8 cellular contexts compared by ENCODE assay signal in genomic region chr6:152380351-152380767, GRCh38.
DNase-seq lines count a peak whose midpoint lies in the region; TF ChIP-seq lines count a peak whose summit lies in the region.

No MANE protein-coding gene starts in this region.

- no peak overlapping the region for H2BK20ac ChIP-seq in H9 (ENCODE audit: low read depth, low read length, poor library complexity, severe bottlenecking)

- H3K56ac ChIP-seq in H9 (ENCODE audit: insufficient read length, low read depth, low read length): no peak overlapping the region

- no peaks in the 10 kb centered on the region for H3K9me3 ChIP-seq in H9 (ENCODE audit: control insufficient read depth, low read depth, low read length)

- peaks cover 27% of the 10 kb centered on the region for H3K4me1 Mint-ChIP-seq in osteocyte (ENCODE audit: unreplicated experiment)
- peaks cover 5 to 10% of the 10 kb centered on the region in 2 experiments for H3K4me1 Mint-ChIP-seq in H9

- H3K4me3 ChIP-seq in BJ (ENCODE audit: low read depth, low read length) (peak overlapping the region; percentile 52), foreskin fibroblast (ENCODE audit: low read depth in 1 of 2, low read length in 2 of 2) (peak overlapping the region; percentile 67 to 71)

- no peaks in the 10 kb centered on the region for H4K20me1 ChIP-seq in H9 (ENCODE audit: control insufficient read depth, insufficient read depth, insufficient read length)

- CTCF ChIA-PET in BJ (lab: Yijun Ruan, JAX): interaction anchor here (1.3 to 1.6 kb wide), 2 partner anchors 42 to 80 kb away, joined by 3 read pairs; no protein-coding TSS in a partner anchor

- H2AFZ ChIP-seq in H9 (ENCODE audit: low read length): no peak overlapping the region

- no peak for TF ChIP-seq CTCF in BJ (IDR thresholded peaks at IDR 0.05; ENCODE audit: insufficient read depth, low read depth, low read length)
- no peak for TF ChIP-seq CTCF in foreskin fibroblast (IDR thresholded peaks at IDR 0.05; ENCODE audit: low read depth, low read length)
- TF ChIP-seq CTCF in osteocyte (IDR thresholded peaks at IDR 0.05): no peak
- no peak for TF ChIP-seq CTCF in H9 (conservative IDR thresholded peaks at IDR 0.05)

- no peak overlapping the region for H3K4me2 ChIP-seq in H9 (ENCODE audit: insufficient read depth, insufficient read length, low read length)

- H3K79me2 ChIP-seq in H9 (ENCODE audit: insufficient read depth, low read length): no peaks in the 10 kb centered on the region

- no peak overlapping the region for H4K5ac ChIP-seq in H9 (ENCODE audit: insufficient read length, low read depth, low read length)

- no peak overlapping the region for H2BK5ac ChIP-seq in H9 (ENCODE audit: insufficient read length, low read length)

- no peaks in the 10 kb centered on the region; the same call in 1 of the 2 replicates for H3K4me1 ChIP-seq in H9 (ENCODE audit: insufficient read depth, low read length)

- H3K27ac Mint-ChIP-seq in osteocyte (ENCODE audit: unreplicated experiment) (peak overlapping the region; percentile 100), H9 (no peak overlapping the region)

- DNase-seq in BJ (ENCODE audit: low read depth) (peak; percentile 63), SK-MEL-5 (ENCODE audit: low read depth, low spot score) (peak; percentile 76), foreskin fibroblast (peak; percentile 44 to 65), osteocyte (ENCODE audit: extremely low spot score, unreplicated experiment) (no peak), activated T-cell treated with anti-CD3 and anti-CD28 coated beads for 4 hours (no peak), NCI-H2081 (lab: John Stamatoyannopoulos, UW) (no peak), H9 (no peak)
- no peak for DNase-seq in central memory CD4-positive, alpha-beta T cell

- 0 out of 2 replicates have a peak, but pooled peaks cover 2% of the 10 kb centered on the region for H3K36me3 ChIP-seq in BJ (ENCODE audit: control insufficient read depth, insufficient read depth, low read length)

- no peak overlapping the region for H3T11ph ChIP-seq in H9 (ENCODE audit: low read length)

- no peak overlapping the region for H2BK12ac ChIP-seq in H9 (ENCODE audit: insufficient read length, low read depth, low read length)

- H3K27me3 Mint-ChIP-seq in osteocyte (ENCODE audit: unreplicated experiment) (no peaks in the 10 kb centered on the region), H9 (ENCODE audit: low read depth) (no peaks in the 10 kb centered on the region)

- no peak overlapping the region for H4K91ac ChIP-seq in H9 (ENCODE audit: insufficient read length, low read depth, low read length)

- no CpG with 5 or more reads among the region's 5 CpGs for WGBS in H9 (ENCODE audit: extremely low coverage, insufficient read length, low lambda C conversion rate)

- no peak overlapping the region for H4K8ac ChIP-seq in H9 (replicated peaks; ENCODE audit: insufficient read length, low read depth, low read length)

- H3K27ac ChIP-seq in H9 (ENCODE audit: insufficient read length, low read depth, low read length): no peak overlapping the region

- H3K14ac ChIP-seq in H9 (ENCODE audit: insufficient read depth, low read length): no peak overlapping the region

- H3K23me2 ChIP-seq in H9 (ENCODE audit: insufficient read length, low read depth, low read length, poor library complexity, severe bottlenecking): no peaks in the 10 kb centered on the region

- H2BK120ac ChIP-seq in H9 (ENCODE audit: low read depth, low read length, poor library complexity, severe bottlenecking): no peak overlapping the region

- H3K9me3 Mint-ChIP-seq in osteocyte (ENCODE audit: unreplicated experiment) (no peaks in the 10 kb centered on the region), H9 (no peaks in the 10 kb centered on the region)

- H3K27me3 ChIP-seq in BJ (ENCODE audit: control insufficient read depth, insufficient read depth, low read length): no peaks in the 10 kb centered on the region
- H3K27me3 ChIP-seq in H9 (ENCODE audit: insufficient read depth, low read length): no peaks in the 10 kb centered on the region

- H2AK5ac ChIP-seq in H9 (ENCODE audit: insufficient read length, low read length): no peak overlapping the region

- H3K4me3 Mint-ChIP-seq in osteocyte (ENCODE audit: unreplicated experiment): peak overlapping the region; percentile 98
- H3K4me3 Mint-ChIP-seq in H9: no peak overlapping the region

- H2BK15ac ChIP-seq in H9 (ENCODE audit: low read depth, low read length): no peak overlapping the region

- H3K18ac ChIP-seq in H9 (ENCODE audit: insufficient read length, low read depth, low read length): no peak overlapping the region

- peaks cover 18% of the 10 kb centered on the region for H3K36me3 Mint-ChIP-seq in osteocyte (ENCODE audit: unreplicated experiment)
- H3K36me3 Mint-ChIP-seq in H9 (ENCODE audit: insufficient read depth in 1 of 3, low read depth in 3 of 3): no peaks in the 10 kb centered on the region

- H3K4ac ChIP-seq in H9 (ENCODE audit: low read depth, low read length): no peak overlapping the region

- H3K79me1 ChIP-seq in H9 (ENCODE audit: insufficient read depth, low read depth, low read length, poor library complexity, severe bottlenecking): no peaks in the 10 kb centered on the region

- in situ Hi-C loops in SK-MEL-5 (cut with HindIII; ENCODE audit: low pct_unique_long_range_greater_than_20kb, low sequenced_read_pairs): no loop called here

- H3K9ac ChIP-seq in H9 (ENCODE audit: extremely low read depth, insufficient read length, low read length): no peak overlapping the region

- H3K23ac ChIP-seq in H9 (ENCODE audit: insufficient read length, low read depth, low read length): no peak overlapping the region

- POLR2A ChIA-PET in BJ (lab: Charles Lee): interaction anchor here (0.5 to 0.7 kb wide), 5 partner anchors 11 to 975 kb away, joined by 3 to 6 read pairs (median 3); no protein-coding TSS in a partner anchor

Comparison
In these comparisons a context has a peak if more than half of its experiments do, and no peak if none do; other contexts are left out.
1. DNase-seq: peak in BJ (single experiment), SK-MEL-5 (single experiment) and foreskin fibroblast (2 of 2); none in osteocyte (single experiment), activated T-cell treated with anti-CD3 and anti-CD28 coated beads for 4 hours (single experiment), NCI-H2081 (0 of 2), central memory CD4-positive, alpha-beta T cell (single experiment) and H9 (single experiment).